Comparison of ENCODE assay signal across 3 cellular contexts in genomic region chr16:87992142-87992541, GRCh38. TPM values are rescaled to one million over a fixed set of nuclear protein-coding genes. Genes with fewer than 3 reads are reported as not detected.
"Had no signal": no experiment of that assay in that cellular context is flagged by ENCODE, and none has a peak within 500 bp of the region (broad histone marks: within the 10 kb centered on the region; RNA-seq: fewer than 3 reads in every experiment).

No MANE protein-coding gene starts in this region.

RNA-seq across cellular contexts. Expression of gene CA5A, which starts 55.8 kb away (rescaled TPM):
- total RNA-seq: GM23248, H9, HT-29 had no signal
- polyA plus RNA-seq: GM23248 had no signal
